In genomic region chr2:157893611-157894010, GRCh38 we compare ENCODE assay signal across 18 cellular contexts. TPM values are rescaled to one million over a fixed set of nuclear protein-coding genes. Genes with fewer than 3 reads are reported as not detected.
DNase-seq lines count a peak whose midpoint lies in the region; ATAC-seq lines count a peak whose summit lies in the region.
"Had no signal": no experiment of that assay in that cellular context is flagged by ENCODE, and none has a peak within 500 bp of the region (broad histone marks: within the 10 kb centered on the region; RNA-seq: fewer than 3 reads in every experiment).

No MANE protein-coding gene starts in this region.

- peaks cover 5% of the 10 kb centered on the region for H3K9me3 Mint-ChIP-seq in activated naive CD4-positive, alpha-beta T cell treated with anti-CD3 and anti-CD28 coated beads, Interleukin-2, amount 50 U/mL, for 24 hours
- H3K9me3 Mint-ChIP-seq: CD8-positive, alpha-beta memory T cell had no signal

- H3K27ac Mint-ChIP-seq in activated naive CD4-positive, alpha-beta T cell treated with anti-CD3 and anti-CD28 coated beads, Interleukin-2, amount 50 U/mL, for 24 hours = peak overlapping the region; percentile 46
- peak overlapping the region; percentile 54 for H3K27ac Mint-ChIP-seq in T-helper 17 cell
- H3K27ac Mint-ChIP-seq: IgD-negative memory B cell had no signal

- peak overlapping the region; percentile 15 for H3K4me3 Mint-ChIP-seq in activated naive CD4-positive, alpha-beta T cell treated with anti-CD3 and anti-CD28 coated beads, Interleukin-2, amount 50 U/mL, for 24 hours
- no peak overlapping the region for H3K4me3 Mint-ChIP-seq in T-helper 17 cell
- H3K4me3 Mint-ChIP-seq: IgD-negative memory B cell had no signal

- H3K36me3 Mint-ChIP-seq in activated naive CD4-positive, alpha-beta T cell treated with anti-CD3 and anti-CD28 coated beads, Interleukin-2, amount 50 U/mL, for 24 hours = peaks cover 5% of the 10 kb centered on the region
- H3K36me3 Mint-ChIP-seq in T-helper 17 cell (ENCODE audit: low read depth) = no peaks in the 10 kb centered on the region

- H3K4me1 Mint-ChIP-seq in activated naive CD4-positive, alpha-beta T cell treated with anti-CD3 and anti-CD28 coated beads, Interleukin-2, amount 50 U/mL, for 24 hours = peaks cover 85% of the 10 kb centered on the region
- H3K4me1 Mint-ChIP-seq in T-helper 17 cell = peaks cover 52% of the 10 kb centered on the region

- no peaks in the 10 kb centered on the region for H3K27me3 Mint-ChIP-seq in activated naive CD4-positive, alpha-beta T cell treated with anti-CD3 and anti-CD28 coated beads, Interleukin-2, amount 50 U/mL, for 24 hours
- H3K27me3 Mint-ChIP-seq in T-helper 17 cell = no peaks in the 10 kb centered on the region
- H3K27me3 Mint-ChIP-seq: CD8-positive, alpha-beta memory T cell; IgD-negative memory B cell had no signal

- peak; percentile 10 for DNase-seq in DMS53 (lab: John Stamatoyannopoulos, UW)
- no peak for DNase-seq in DMS53 treated with DMSO at 0.1 percent for 48 hours (lab: John Stamatoyannopoulos, UW; ENCODE audit: unreplicated experiment)
- no peak for DNase-seq in activated naive CD4-positive, alpha-beta T cell treated with anti-CD3 and anti-CD28 coated beads, Interleukin-2, amount 50 U/mL, for 16 hours
- no peak for DNase-seq in T-helper 17 cell
- DNase-seq in OCI-M2 (lab: John Stamatoyannopoulos, UW; ENCODE audit: unreplicated experiment) = no peak
- DNase-seq in nucleus accumbens (lab: John Stamatoyannopoulos, UW) = no peak
- DNase-seq: ACHN; CD8-positive, alpha-beta memory T cell; DMS79; Karpas-422; NCI-H187; NCI-H524 had no signal

- no peaks in the 10 kb centered on the region for H3K9me3 ChIP-seq in T-helper 17 cell (ENCODE audit: control insufficient read depth, low read length, poor library complexity, severe bottlenecking)
- H3K9me3 ChIP-seq: BLaER1 had no signal

- ATAC-seq in T-helper 17 cell (no peak), HG02798 (IDR thresholded peaks at IDR 0.05; ENCODE audit: poor library complexity, unreplicated experiment) (no peak)
- ATAC-seq: Panc1, SK-N-SH treated with all-trans-retinoic acid at 6 μM for 48 hours had no signal

RNA-seq across cellular contexts. Expression of gene ACVR1, which starts 17.5 kb away (rescaled TPM):
- total RNA-seq in T-helper 17 cell = 10 to 100 TPM; 37.4 to 38.2 TPM
